1 cellular context compared by ENCODE assay signal in genomic region chr14:65478017-65478416, GRCh38.
TF ChIP-seq lines count a peak whose summit lies in the region.

No MANE protein-coding gene starts in this region.

TF ChIP-seq in K562, 482 proteins besides CTCF, POLR2A, EP300 and RAD21 (continued from another document):
- no peak for TF ChIP-seq ARID3B (CRISPR knock-in tag; IDR thresholded peaks at IDR 0.05; ENCODE audit: borderline replicate concordance)
- TF ChIP-seq NCOR1 (IDR thresholded peaks at IDR 0.05), result no peak
- TF ChIP-seq CHAMP1 (IDR thresholded peaks at IDR 0.05), result no peak
- no peak for TF ChIP-seq ETS1 (conservative IDR thresholded peaks at IDR 0.05; ENCODE audit: control insufficient read depth, low read depth, low read length)
- no peak for TF ChIP-seq TSHZ1 (CRISPR knock-in tag; IDR thresholded peaks at IDR 0.05)
- no peak for TF ChIP-seq ZNF232 (CRISPR knock-in tag; IDR thresholded peaks at IDR 0.05)
- TF ChIP-seq ZMIZ1 (IDR thresholded peaks at IDR 0.05; ENCODE audit: low read depth in 2 of 2, low read length in 2 of 2), result no peak
- no peak for TF ChIP-seq DIDO1 (tag; IDR thresholded peaks at IDR 0.05; ENCODE audit: low read depth)
- no peak for TF ChIP-seq KLF1 (tag; IDR thresholded peaks at IDR 0.05)
- no peak for TF ChIP-seq C11orf30 (IDR thresholded peaks at IDR 0.05; ENCODE audit: low read depth)
